22 cellular contexts compared by ENCODE assay signal in genomic region chr14:20485900-20486299, GRCh38. TPM values are rescaled to one million over a fixed set of nuclear protein-coding genes. Genes with fewer than 3 reads are reported as not detected.
"Had no signal": no experiment of that assay in that cellular context is flagged by ENCODE, and none has a peak within 500 bp of the region (broad histone marks: within the 10 kb centered on the region; RNA-seq: fewer than 3 reads in every experiment).

No MANE protein-coding gene starts in this region.

- H3K79me2 ChIP-seq: hepatocyte had no signal

- H3K27me3 Mint-ChIP-seq: activated T-cell treated with anti-CD3 and anti-CD28 coated beads, Interleukin-2, amount 50 U/mL, for 24 hours; natural killer cell treated with Interleukin-12 subunit alpha and Interleukin-12 subunit beta and Interleukin-15 and Interleukin-18, amount 100 ng/mL, for 72 hours had no signal

- H3K27ac Mint-ChIP-seq: activated T-cell treated with anti-CD3 and anti-CD28 coated beads, Interleukin-2, amount 50 U/mL, for 24 hours; activated T-helper 2 cell treated with anti-CD3 and anti-CD28 coated beads, Interferon-gamma antibody, Interleukin-2, Interleukin-4, amounts not matched to agents 10 μg/mL and 5 μg/mL and 100 μg/mL, durations not matched to agents 14 hours and 24 hours and 36 hours; T-helper 2 cell treated with Interferon-gamma antibody and Interleukin-4, amounts not matched to agents 5 μg/mL and 100 μg/mL, for 36 hours had no signal

- H3K36me3 Mint-ChIP-seq: natural killer cell treated with Interleukin-12 subunit alpha and Interleukin-12 subunit beta and Interleukin-15 and Interleukin-18, amount 100 ng/mL, for 72 hours had no signal

- H3K4me3 Mint-ChIP-seq: activated T-cell treated with anti-CD3 and anti-CD28 coated beads, Interleukin-2, amount 50 U/mL, for 24 hours; T-helper 2 cell treated with Interferon-gamma antibody and Interleukin-4, amounts not matched to agents 5 μg/mL and 100 μg/mL, for 36 hours had no signal

- H3K27ac ChIP-seq: coronary artery, esophagus muscularis mucosa, hepatocyte, left ventricle myocardium inferior, ovary, upper lobe of left lung had no signal

- H3K4me3 ChIP-seq: coronary artery, esophagus muscularis mucosa, hepatocyte, left ventricle myocardium inferior, ovary, upper lobe of left lung had no signal

- H3K9me3 ChIP-seq: esophagus muscularis mucosa, left ventricle myocardium inferior, ovary, upper lobe of left lung had no signal

- DNase-seq: activated CD8-positive, alpha-beta memory T cell treated with anti-CD3 and anti-CD28 coated beads, Interleukin-2, amount 50 U/mL, for 4 hours; activated naive CD4-positive, alpha-beta T cell treated with Interleukin-2 at 50 U/mL for 16 hours; activated T-cell treated with anti-CD3 and anti-CD28 coated beads, Interleukin-2, amount 50 U/mL, for 24 hours; amygdala; cerebellar nuclear complex; glutamatergic neuron; kidney glomerular epithelial cell; left ventricle myocardium inferior; midbrain; ovary; right cardiac atrium; stimulated activated CD4-positive, alpha-beta T cell treated with anti-CD3 and anti-CD28 coated beads, Interleukin-4, amount 100 ng/mL, for 4 hours; stimulated activated naive CD8-positive, alpha-beta T cell treated with anti-CD3 and anti-CD28 coated beads, Interleukin-15, Interleukin-2, amounts not matched to agents 100 U/mL and 50 U/mL, for 24 hours; upper lobe of left lung had no signal

- H3K9me3 Mint-ChIP-seq: activated T-cell treated with anti-CD3 and anti-CD28 coated beads, Interleukin-2, amount 50 U/mL, for 24 hours; activated T-helper 2 cell treated with anti-CD3 and anti-CD28 coated beads, Interferon-gamma antibody, Interleukin-2, Interleukin-4, amounts not matched to agents 10 μg/mL and 5 μg/mL and 100 μg/mL, durations not matched to agents 14 hours and 24 hours and 36 hours; natural killer cell treated with Interleukin-12 subunit alpha and Interleukin-12 subunit beta and Interleukin-15 and Interleukin-18, amount 100 ng/mL, for 72 hours; T-helper 2 cell treated with Interferon-gamma antibody and Interleukin-4, amounts not matched to agents 5 μg/mL and 100 μg/mL, for 36 hours had no signal

- H3K27me3 ChIP-seq: hepatocyte, ovary, upper lobe of left lung had no signal

- H3K36me3 ChIP-seq: esophagus muscularis mucosa, left ventricle myocardium inferior, ovary, upper lobe of left lung had no signal

- H3K4me2 ChIP-seq: hepatocyte had no signal

RNA-seq across cellular contexts. Expression of gene RNASE10, which starts 19.4 kb away (rescaled TPM):
- total RNA-seq: esophagus muscularis mucosa, hepatocyte, left ventricle myocardium inferior, lung microvascular endothelial cell, subcutaneous adipose tissue had no signal
- polyA plus RNA-seq: right cardiac atrium had no signal
